17 cellular contexts compared by ENCODE assay signal in genomic region chr11:86185346-86185745, GRCh38.
"Had no signal": no experiment of that assay in that cellular context is flagged by ENCODE, and none has a peak within 500 bp of the region (broad histone marks: within the 10 kb centered on the region; RNA-seq: fewer than 3 reads in every experiment).

No MANE protein-coding gene starts in this region.

- H3K36me3 ChIP-seq: esophagus muscularis mucosa, gastroesophageal sphincter, tibial artery, upper lobe of left lung, uterus had no signal

- ATAC-seq: effector memory CD8-positive, alpha-beta T cell; gastroesophageal sphincter; naive thymus-derived CD4-positive, alpha-beta T cell; stimulated activated effector memory CD8-positive, alpha-beta T cell treated with anti-CD3 and anti-CD28 coated beads, Interleukin-12 subunit alpha, Interleukin-12 subunit beta, amount 100 ng/mL, for 72 hours; stimulated activated naive CD8-positive, alpha-beta T cell treated with anti-CD3 and anti-CD28 coated beads, Interleukin-15, Interleukin-2, amounts not matched to agents 100 U/mL and 50 U/mL, for 24 hours had no signal

- H3K4me2 ChIP-seq: hepatocyte had no signal

- H3K79me2 ChIP-seq: hepatocyte had no signal

- H2AFZ ChIP-seq: hepatocyte had no signal

- DNase-seq: effector memory CD8-positive, alpha-beta T cell; glutamatergic neuron; kidney; mesendoderm; naive thymus-derived CD4-positive, alpha-beta T cell; nephron progenitor cell; stimulated activated CD4-positive, alpha-beta T cell treated with anti-CD3 and anti-CD28 coated beads, Interleukin-4, amount 100 ng/mL, for 1 hour; stimulated activated CD8-positive, alpha-beta memory T cell treated with anti-CD3 and anti-CD28 coated beads, Interleukin-4, amount 100 ng/mL, for 48 hours; stimulated activated naive CD8-positive, alpha-beta T cell treated with anti-CD3 and anti-CD28 coated beads, Interleukin-15, Interleukin-2, amounts not matched to agents 100 U/mL and 50 U/mL, for 24 hours; tibial artery; upper lobe of left lung; uterus had no signal

- H3K27me3 ChIP-seq: esophagus muscularis mucosa, gastroesophageal sphincter, hepatocyte, tibial artery, upper lobe of left lung, uterus had no signal

- H3K9me3 ChIP-seq: esophagus muscularis mucosa, gastroesophageal sphincter, tibial artery, upper lobe of left lung, uterus had no signal

- H3K4me3 ChIP-seq: esophagus muscularis mucosa, gastroesophageal sphincter, hepatocyte, tibial artery, upper lobe of left lung, uterus had no signal

- H3K4me1 ChIP-seq: gastroesophageal sphincter, uterus had no signal

- H3K27ac ChIP-seq: epithelial cell of prostate, esophagus muscularis mucosa, gastroesophageal sphincter, hepatocyte, upper lobe of left lung, uterus had no signal
